Comparison of ENCODE assay signal across 8 cellular contexts in the genomic region with DNA sequence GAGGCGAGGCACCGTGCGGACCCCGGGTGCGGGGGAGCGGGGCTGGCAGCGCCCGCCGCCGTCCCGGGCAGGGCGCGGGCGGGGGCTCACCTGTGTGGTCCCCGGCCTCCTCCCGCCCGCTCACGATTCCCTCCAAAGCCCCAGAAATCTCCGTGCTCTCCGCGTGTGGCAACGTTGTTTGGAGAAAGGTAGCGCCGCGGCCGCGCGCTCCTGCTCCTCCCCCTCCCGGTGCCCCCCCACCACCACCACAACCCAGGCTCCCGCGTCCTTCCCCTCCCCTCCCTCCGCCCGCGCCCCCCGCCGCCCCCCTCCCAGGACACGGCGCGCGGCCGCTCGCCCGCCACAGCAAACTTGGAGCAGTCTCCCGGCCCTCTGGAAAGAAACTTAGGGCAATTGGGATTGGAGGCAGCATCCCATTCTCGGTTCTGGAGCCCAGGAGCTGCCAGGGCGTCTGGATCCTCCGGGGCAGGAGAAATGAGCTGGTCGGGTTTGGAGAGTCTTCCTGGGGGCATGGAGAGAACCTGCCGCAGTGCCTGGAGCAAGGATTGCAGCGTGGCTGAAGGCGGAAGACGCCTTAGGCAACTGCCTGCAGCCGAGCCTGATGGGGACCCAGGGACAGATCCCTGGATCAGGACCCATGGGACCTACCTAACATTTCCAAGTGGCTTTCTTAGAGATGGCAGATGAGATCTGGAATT. TPM values are rescaled to one million over a fixed set of nuclear protein-coding genes. Genes with fewer than 3 reads are reported as not detected.
A peak's percentile ranks its signal among the peaks of the same experiment; 100 is the strongest.
DNase-seq lines count a peak whose midpoint lies in the region; ATAC-seq and TF ChIP-seq lines count a peak whose summit lies in the region.

No MANE protein-coding gene starts in this region.

- H3K4me1 Mint-ChIP-seq in T-helper 17 cell, result peaks cover 35% of the 10 kb centered on the region
- peaks cover 52% of the 10 kb centered on the region for H3K4me1 Mint-ChIP-seq in central memory CD8-positive, alpha-beta T cell

- no peaks in the 10 kb centered on the region for H3K27me3 ChIP-seq in kidney epithelial cell (ENCODE audit: control insufficient read depth, insufficient read depth, low read length)
- H3K27me3 ChIP-seq in smooth muscle cell (ENCODE audit: low read depth), result no peaks in the 10 kb centered on the region

- H3K27ac ChIP-seq in smooth muscle cell (ENCODE audit: low read depth), result peak overlapping the region; percentile 99

- H3K27me3 Mint-ChIP-seq in T-helper 17 cell, result no peaks in the 10 kb centered on the region
- H3K27me3 Mint-ChIP-seq in central memory CD8-positive, alpha-beta T cell, result no peaks in the 10 kb centered on the region

- H3K9me3 ChIP-seq in T-helper 17 cell (ENCODE audit: control insufficient read depth, low read length, poor library complexity, severe bottlenecking), result no peaks in the 10 kb centered on the region
- H3K9me3 ChIP-seq in smooth muscle cell (replicated peaks; ENCODE audit: low read depth), result no peaks in the 10 kb centered on the region

- H3K4me3 ChIP-seq in kidney epithelial cell (ENCODE audit: low read depth, low read length), result peak overlapping the region; percentile 87
- H3K4me3 ChIP-seq in smooth muscle cell, result peak overlapping the region; percentile 98

- no peaks in the 10 kb centered on the region for H3K9me3 Mint-ChIP-seq in central memory CD8-positive, alpha-beta T cell

- TF ChIP-seq CTCF in kidney epithelial cell (IDR thresholded peaks at IDR 0.05; ENCODE audit: insufficient read depth, low read length, poor library complexity, severe bottlenecking), result no peak
- TF ChIP-seq CTCF in smooth muscle cell (IDR thresholded peaks at IDR 0.05; ENCODE audit: borderline replicate concordance, insufficient read depth, poor library complexity, severe bottlenecking), result no peak

- WGBS in smooth muscle cell (ENCODE audit: low lambda C conversion rate), result 0% methylated on average over 21 of the region's 53 CpGs

- no peaks in the 10 kb centered on the region for H3K36me3 ChIP-seq in kidney epithelial cell (ENCODE audit: control insufficient read depth, insufficient read depth, low read length)
- H3K36me3 ChIP-seq in smooth muscle cell (ENCODE audit: low read depth), result no peaks in the 10 kb centered on the region

- peak overlapping the region; percentile 88 for H3K4me2 ChIP-seq in smooth muscle cell

- H4K20me1 ChIP-seq in smooth muscle cell (ENCODE audit: low read depth), result peaks cover under 1% of the 10 kb centered on the region

- H3K36me3 Mint-ChIP-seq in T-helper 17 cell (ENCODE audit: low read depth), result peaks cover 3% of the 10 kb centered on the region
- H3K36me3 Mint-ChIP-seq in central memory CD8-positive, alpha-beta T cell (ENCODE audit: insufficient read depth), result peaks cover 32% of the 10 kb centered on the region

- H2AFZ ChIP-seq in smooth muscle cell (ENCODE audit: low read depth), result peak overlapping the region; percentile 68

- peak overlapping the region; percentile 97 for H3K4me3 Mint-ChIP-seq in T-helper 17 cell
- H3K4me3 Mint-ChIP-seq in central memory CD8-positive, alpha-beta T cell, result peak overlapping the region; percentile 95

- peak overlapping the region; percentile 95 for H3K27ac Mint-ChIP-seq in T-helper 17 cell
- H3K27ac Mint-ChIP-seq in central memory CD8-positive, alpha-beta T cell (ENCODE audit: low read depth), result peak overlapping the region; percentile 91

- peaks cover 69% of the 10 kb centered on the region for H3K79me2 ChIP-seq in smooth muscle cell (ENCODE audit: low read depth)

- H3F3A ChIP-seq in smooth muscle cell (ENCODE audit: low read depth), result peaks cover 15% of the 10 kb centered on the region

- peak overlapping the region; percentile 95 for H3K9ac ChIP-seq in smooth muscle cell (ENCODE audit: low read depth)

- DNase-seq in GDM1 (lab: John Stamatoyannopoulos, UW), result peak; percentile 37
- DNase-seq in MV-4-11 (lab: John Stamatoyannopoulos, UW), result peak; percentile 36
- DNase-seq in T-helper 17 cell, result peak; percentile 22 to 31 (median 30)
- DNase-seq in central memory CD8-positive, alpha-beta T cell (ENCODE audit: low spot score in 2 of 2), result no peak
- DNase-seq in kidney epithelial cell (ENCODE audit: low read depth), result no peak
- no peak for DNase-seq in smooth muscle cell (lab: John Stamatoyannopoulos, UW; ENCODE audit: unreplicated experiment)

- peaks cover 43% of the 10 kb centered on the region for H3K4me1 ChIP-seq in smooth muscle cell (ENCODE audit: low read depth)

- no peak for ATAC-seq in T-helper 17 cell
- no peak for ATAC-seq in central memory CD8-positive, alpha-beta T cell (replicated peaks; ENCODE audit: extremely low read depth, poor library complexity, severe bottlenecking)
- ATAC-seq in HG02973 (IDR thresholded peaks at IDR 0.05; ENCODE audit: unreplicated experiment), result no peak
- no peak for ATAC-seq in GM21786 (IDR thresholded peaks at IDR 0.05; ENCODE audit: unreplicated experiment)

RNA-seq across cellular contexts. Expression of a gene that starts 0.9 kb away (rescaled TPM):
- total RNA-seq in T-helper 17 cell (10 to 100 TPM; 91.7 to 95.2 TPM), kidney epithelial cell (39.2 and 45.4 TPM in 2 replicates), smooth muscle cell (31.0 and 37.5 TPM in 2 replicates)
- 25.9 and 26.0 TPM in 2 replicates for polyA plus RNA-seq in smooth muscle cell

Comparison
In these comparisons a context has a peak if more than half of its experiments do, and no peak if none do; other contexts are left out.
1. DNase-seq: peak in GDM1 (single experiment), MV-4-11 (single experiment) and T-helper 17 cell (3 of 3); none in central memory CD8-positive, alpha-beta T cell (0 of 2), kidney epithelial cell (single experiment) and smooth muscle cell (single experiment).